In the genomic region with DNA sequence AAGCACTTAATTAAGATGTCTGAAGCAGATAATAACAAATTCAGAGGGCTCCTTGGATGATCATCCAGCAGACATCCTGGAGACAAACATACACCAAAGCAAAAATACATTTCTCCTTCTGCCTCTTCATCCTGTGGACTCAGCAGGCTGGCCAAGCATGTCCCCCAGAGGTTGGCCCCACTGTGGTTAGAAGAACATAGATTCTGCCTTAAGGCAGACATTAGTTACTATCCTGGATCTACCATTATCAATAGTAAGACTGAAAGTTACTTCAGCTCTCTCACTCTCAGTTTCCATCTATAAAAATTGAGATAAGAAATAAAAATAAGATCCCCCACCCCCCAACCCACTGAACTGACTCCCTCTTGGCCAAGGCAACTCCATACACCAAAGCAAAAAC, we compare ENCODE assay signal across 11 cellular contexts. TPM values are rescaled to one million over a fixed set of nuclear protein-coding genes. Genes with fewer than 3 reads are reported as not detected.
DNase-seq lines count a peak whose midpoint lies in the region; ATAC-seq, FAIRE-seq and TF ChIP-seq lines count a peak whose summit lies in the region.
"Had no signal": no experiment of that assay in that cellular context is flagged by ENCODE, and none has a peak within 500 bp of the region (broad histone marks: within the 10 kb centered on the region; RNA-seq: fewer than 3 reads in every experiment).

No MANE protein-coding gene starts in this region.

- H3K23ac ChIP-seq in H1 (ENCODE audit: insufficient read length): no peak overlapping the region
- no peak overlapping the region for H3K23ac ChIP-seq in neuronal stem cell (ENCODE audit: low read depth, low read length, poor library complexity)

- H3K9me3 ChIP-seq in AG04450 (ENCODE audit: control insufficient read depth, insufficient read depth, low read length) (no peaks in the 10 kb centered on the region), H1 (ENCODE audit: insufficient read depth in 2 of 2, low read depth in 1 of 2, low read length in 1 of 2) (no peaks in the 10 kb centered on the region), neuronal stem cell (replicated peaks in 1 of 2; ENCODE audit: control insufficient read depth in 2 of 2, insufficient read depth in 1 of 2, low read depth in 1 of 2, low read length in 2 of 2) (no peaks in the 10 kb centered on the region)
- H3K9me3 ChIP-seq: gastroesophageal sphincter, uterus had no signal

- no peaks in the 10 kb centered on the region for H3K27me3 ChIP-seq in AG04450 (ENCODE audit: control insufficient read depth, insufficient read depth, low read length)
- H3K27me3 ChIP-seq in H1 (replicated peaks in 1 of 4; ENCODE audit: control insufficient read depth in 3 of 4, extremely low read depth in 1 of 4, insufficient read depth in 3 of 4, low read length in 3 of 4): no peaks in the 10 kb centered on the region
- no peaks in the 10 kb centered on the region for H3K27me3 ChIP-seq in neuronal stem cell (ENCODE audit: control insufficient read depth in 3 of 3, insufficient read depth in 3 of 3, low read depth in 1 of 3, low read length in 3 of 3)
- H3K27me3 ChIP-seq: gastroesophageal sphincter, uterus had no signal

- H3K4me1 ChIP-seq in H1 (replicated peaks in 1 of 4; ENCODE audit: control insufficient read depth in 3 of 4, insufficient read depth in 4 of 4, low read length in 3 of 4) (peaks cover 0 to 7% (median 3%) of the 10 kb centered on the region in 4 experiments; a peak in 5 of 7 replicates), neuronal stem cell (ENCODE audit: control insufficient read depth in 2 of 2, insufficient read depth in 1 of 2, low read depth in 1 of 2, low read length in 2 of 2) (no peaks in the 10 kb centered on the region)
- H3K4me1 ChIP-seq: uterus had no signal

- H2BK12ac ChIP-seq in H1 (ENCODE audit: low read depth, low read length): no peak overlapping the region
- no peak overlapping the region for H2BK12ac ChIP-seq in neuronal stem cell (ENCODE audit: low read length)

- H2BK15ac ChIP-seq in H1 (ENCODE audit: low read length) (peak overlapping the region; percentile 88; the same call in 1 of the 2 replicates), neuronal stem cell (ENCODE audit: low read length) (no peak overlapping the region)

- no peak for TF ChIP-seq POLR2A in H1 (IDR thresholded peaks at IDR 0.05; ENCODE audit: control extremely low read depth in 1 of 2, low read depth in 2 of 2, low read length in 2 of 2)

- no peak overlapping the region for H3K14ac ChIP-seq in H1 (ENCODE audit: insufficient read length)
- H3K14ac ChIP-seq in neuronal stem cell (ENCODE audit: low read length): no peak overlapping the region

- no peak overlapping the region for H3K9ac ChIP-seq in H1 (replicated peaks in 1 of 4; ENCODE audit: extremely low read depth in 1 of 4, low read depth in 3 of 4, low read length in 3 of 4)
- H3K9ac ChIP-seq in neuronal stem cell (ENCODE audit: low read depth, low read length, poor library complexity): no peak overlapping the region

- no peak overlapping the region for H2BK20ac ChIP-seq in H1 (ENCODE audit: low read length)

- H2BK5ac ChIP-seq in H1 (ENCODE audit: low read depth, low read length) (no peak overlapping the region), neuronal stem cell (ENCODE audit: low read length) (no peak overlapping the region)

- H3K56ac ChIP-seq in H1 (replicated peaks; ENCODE audit: insufficient read length, low read depth, low read length): no peak overlapping the region

- no peak for TF ChIP-seq CTCF in AG04450 (IDR thresholded peaks at IDR 0.05; ENCODE audit: low read depth, low read length)
- no peak for TF ChIP-seq CTCF in H1 (IDR thresholded peaks at IDR 0.05; ENCODE audit: control extremely low read depth in 1 of 3, insufficient read depth in 1 of 3, low read depth in 1 of 3, low read length in 3 of 3)

- H2AK5ac ChIP-seq in H1 (ENCODE audit: low read depth, low read length) (no peak overlapping the region), neuronal stem cell (ENCODE audit: low read depth, low read length) (no peak overlapping the region)

- CTCF ChIA-PET in AG04450 (lab: Charles Lee) (interaction anchor here (2.1 kb wide), 1 partner anchor 12 kb away, joined by 4 read pairs; no protein-coding TSS in a partner anchor), H1 (lab: Charles Lee; ENCODE audit: partially characterized antibody) (interaction anchor here (2.3 kb wide), 1 partner anchor 11 kb away, joined by 8 read pairs; no protein-coding TSS in a partner anchor)

- POLR2A ChIA-PET in AG04450 (lab: Yijun Ruan, JAX): interaction anchor here (0.8 to 0.9 kb wide), 2 partner anchors 66 to 72 kb away, joined by 3 read pairs; no protein-coding TSS in a partner anchor
- POLR2A ChIA-PET in H1 (lab: Charles Lee; ENCODE audit: partially characterized antibody): no interaction called here

- no peak for TF ChIP-seq RAD21 in H1 (IDR thresholded peaks at IDR 0.05 in 1 of 2, conservative IDR thresholded peaks at IDR 0.05 in 1 of 2; ENCODE audit: low read depth in 2 of 2, low read length in 2 of 2)

- no peak for TF ChIP-seq EP300 in H1 (IDR thresholded peaks at IDR 0.05; ENCODE audit: borderline replicate concordance in 1 of 2, low read depth in 2 of 2, low read length in 2 of 2)

- H3K4ac ChIP-seq in H1 (replicated peaks; ENCODE audit: insufficient read length, low read depth, low read length) (no peak overlapping the region), neuronal stem cell (ENCODE audit: low read length) (no peak overlapping the region)

- H3K79me1 ChIP-seq in H1 (ENCODE audit: low read depth, low read length): no peaks in the 10 kb centered on the region
- no peaks in the 10 kb centered on the region for H3K79me1 ChIP-seq in neuronal stem cell (ENCODE audit: low read depth, low read length)

- no peaks in the 10 kb centered on the region for H3K79me2 ChIP-seq in H1 (ENCODE audit: control insufficient read depth in 1 of 2, insufficient read depth in 2 of 2, low read length in 2 of 2)

- H4K5ac ChIP-seq in H1 (ENCODE audit: insufficient read length, low read depth, low read length): no peak overlapping the region

- FAIRE-seq in H1 (lab: Jason Lieb, UNC): no peak

- no peak overlapping the region for H4K8ac ChIP-seq in H1 (ENCODE audit: extremely low read depth, insufficient read depth, low read length)
- no peak overlapping the region for H4K8ac ChIP-seq in neuronal stem cell (ENCODE audit: low read depth, low read length)

- H3K18ac ChIP-seq in H1 (ENCODE audit: extremely low read depth, low read length) (no peak overlapping the region), neuronal stem cell (ENCODE audit: low read length) (no peak overlapping the region)

- no peak overlapping the region for H3K4me3 ChIP-seq in AG04450 (ENCODE audit: low read depth, low read length)
- H3K4me3 ChIP-seq in H1 (ENCODE audit: extremely low read depth in 1 of 4, insufficient read depth in 2 of 4, low read depth in 3 of 4, low read length in 4 of 4): no peak overlapping the region
- no peak overlapping the region for H3K4me3 ChIP-seq in neuronal stem cell (ENCODE audit: low read length in 2 of 2)
- H3K4me3 ChIP-seq: gastroesophageal sphincter, uterus had no signal

- H2AFZ ChIP-seq in H1 (ENCODE audit: low read length) (no peak overlapping the region), neuronal stem cell (ENCODE audit: low read length) (no peak overlapping the region)

- H3K36me3 ChIP-seq in H1 (ENCODE audit: control insufficient read depth in 2 of 4, insufficient read depth in 4 of 4, low read length in 3 of 4): no peaks in the 10 kb centered on the region
- H3K36me3 ChIP-seq in neuronal stem cell (replicated peaks in 1 of 2; ENCODE audit: control insufficient read depth in 2 of 2, insufficient read depth in 2 of 2, low read length in 2 of 2): no peaks in the 10 kb centered on the region
- H3K36me3 ChIP-seq: gastroesophageal sphincter, uterus had no signal

- H3K27ac ChIP-seq in AG04450 (ENCODE audit: low read depth, low read length) (peak overlapping the region; percentile 48), H1 (ENCODE audit: low read depth, low read length) (no peak overlapping the region), neuronal stem cell (replicated peaks; ENCODE audit: low read length) (no peak overlapping the region)
- H3K27ac ChIP-seq: gastroesophageal sphincter had no signal

- H4K91ac ChIP-seq in H1 (replicated peaks; ENCODE audit: insufficient read length, low read length) (no peak overlapping the region), neuronal stem cell (ENCODE audit: low read depth, low read length, poor library complexity) (no peak overlapping the region)

- no peak overlapping the region for H2BK120ac ChIP-seq in H1 (replicated peaks; ENCODE audit: low read depth, low read length)
- no peak overlapping the region for H2BK120ac ChIP-seq in neuronal stem cell (ENCODE audit: low read depth, low read length)

- no peaks in the 10 kb centered on the region for H4K20me1 ChIP-seq in H1 (replicated peaks in 1 of 2; ENCODE audit: control insufficient read depth in 1 of 2, insufficient read depth in 2 of 2, low read length in 2 of 2)

- H3K4me2 ChIP-seq in H1 (ENCODE audit: insufficient read depth in 1 of 2, low read depth in 2 of 2, low read length in 2 of 2): no peak overlapping the region
- H3K4me2 ChIP-seq in neuronal stem cell (ENCODE audit: insufficient read depth, low read length, poor library complexity, severe bottlenecking): no peak overlapping the region

- H3K23me2 ChIP-seq in H1 (ENCODE audit: low read depth, low read length): no peaks in the 10 kb centered on the region

- no peak for DNase-seq in AG04450 (ENCODE audit: low read depth, low spot score)
- no peak for DNase-seq in H1 (ENCODE audit: low read depth in 1 of 2, low spot score in 2 of 2)
- DNase-seq in neuronal stem cell (ENCODE audit: low spot score): no peak
- DNase-seq in DMS 273 treated with DMSO at 0.1 percent for 48 hours (lab: John Stamatoyannopoulos, UW): no peak
- no peak for DNase-seq in stimulated activated CD4-positive, alpha-beta T cell treated with anti-CD3 and anti-CD28 coated beads, Interleukin-1b, Interleukin-23, amount 100 ng/mL, for 48 hours
- no peak for DNase-seq in GM03348 (ENCODE audit: low spot score)
- DNase-seq: SW 1271 had no signal

- ATAC-seq in GM19372 (IDR thresholded peaks at IDR 0.05; ENCODE audit: low read depth, unreplicated experiment) (peak; percentile 69), HG03039 (IDR thresholded peaks at IDR 0.05; ENCODE audit: unreplicated experiment) (peak; percentile 74)

TF ChIP-seq in H1, 55 proteins besides CTCF, POLR2A, EP300 and RAD21 (continues in another document):
- no peak for TF ChIP-seq PHF8 (conservative IDR thresholded peaks at IDR 0.05; ENCODE audit: low read depth, low read length)

RNA-seq across cellular contexts. Expression of a gene that starts 28.6 kb away (rescaled TPM):
- polyA plus RNA-seq in AG04450 (2011; rRNA removed): 155 and 158 TPM in 2 replicates
- polyA minus RNA-seq in AG04450 (2011; rRNA and poly(A)+ RNA removed): 158 and 168 TPM in 2 replicates
- 6.7 and 7.4 TPM in 2 replicates for total RNA-seq in H1 (2021; fragmentation: NEBNext Ultra II Directional; extraction: Animal tissue kit (Norgen Biotek cat#: 25700))
- polyA plus RNA-seq in H1 (2011; rRNA removed): 3.6 and 4.2 TPM in 2 replicates
- 4.2 TPM for polyA plus RNA-seq in H1 (2011; cell fraction: cytosol; rRNA removed)
- polyA plus RNA-seq in H1 (2011; cell fraction: nucleus; rRNA removed): 5.1 TPM
- 3.4 to 4.3 TPM (median 4.2 TPM) in 4 replicates for polyA plus RNA-seq in H1 (2012, experiment 1 of 2)
- polyA plus RNA-seq in H1 (2012, experiment 2 of 2): 0.56 TPM
- 9.3 TPM for polyA plus RNA-seq in H1 (2013, experiment 1 of 2)
- polyA plus RNA-seq in H1 (2013, experiment 2 of 2): 11.1 TPM
- 16.0 and 17.2 TPM in 2 replicates for polyA minus RNA-seq in H1 (2011; rRNA and poly(A)+ RNA removed)
- 4.8 TPM for polyA minus RNA-seq in H1 (2011; cell fraction: cytosol; rRNA and poly(A)+ RNA removed)
- polyA minus RNA-seq in H1 (2011; cell fraction: nucleus; rRNA and poly(A)+ RNA removed): 15.0 TPM
- 2.2 TPM for polyA plus RNA-seq in neuronal stem cell (2013, experiment 1 of 2)
- 2.1 TPM for polyA plus RNA-seq in neuronal stem cell (2013, experiment 2 of 2)

Comparison
In these comparisons a context has a peak if more than half of its experiments do, and no peak if none do; other contexts are left out.
1. RNA of a gene that starts 28.6 kb away (polyA plus RNA-seq): 155 to 158 TPM in AG04450; 0.56 to 11.1 TPM in H1; every median in the first group is over 10 times any median in the second.